ENCODE assay signal across 25 cellular contexts in genomic region chr2:118654945-118655344, GRCh38.
"Had no signal": no experiment of that assay in that cellular context is flagged by ENCODE, and none has a peak within 500 bp of the region (broad histone marks: within the 10 kb centered on the region; RNA-seq: fewer than 3 reads in every experiment).

No MANE protein-coding gene starts in this region.

- H3K4me1 Mint-ChIP-seq: activated CD4-positive, alpha-beta T cell treated with anti-CD3 and anti-CD28 coated beads for 36 hours; activated naive CD8-positive, alpha-beta T cell treated with anti-CD3 and anti-CD28 coated beads for 36 hours; naive B cell; nephron progenitor cell; stimulated activated effector memory CD8-positive, alpha-beta T cell treated with anti-CD3 and anti-CD28 coated beads, Interleukin-12 subunit alpha, Interleukin-12 subunit beta, amount 100 ng/mL, for 72 hours had no signal

- DNase-seq: activated CD4-positive, alpha-beta T cell treated with anti-CD3 and anti-CD28 coated beads for 36 hours; activated CD4-positive, alpha-beta T cell treated with anti-CD3 and anti-CD28 coated beads, Interleukin-2, amount 50 U/mL, for 4 hours; activated CD4-positive, CD25-positive, alpha-beta regulatory T cell; activated naive CD4-positive, alpha-beta T cell treated with Interleukin-2 at 50 U/mL for 16 hours; activated naive CD8-positive, alpha-beta T cell treated with anti-CD3 and anti-CD28 coated beads for 36 hours; activated T-cell treated with anti-CD3 and anti-CD28 coated beads for 4 hours; activated T-cell treated with anti-CD3 and anti-CD28 coated beads, Interleukin-2, amount 50 U/mL, for 72 hours; amniotic stem cell; body of pancreas; cerebellar nuclear complex; foreskin keratinocyte; heart left ventricle; naive B cell; nephron progenitor cell; sigmoid colon; stimulated activated CD4-positive, alpha-beta T cell treated with anti-CD3 and anti-CD28 coated beads, Interleukin-4, amount 100 ng/mL, for 24 hours; T-helper 1 cell; uterus had no signal

- H3K4me3 ChIP-seq: body of pancreas, cardiac muscle cell, coronary artery, heart left ventricle, sigmoid colon, uterus had no signal

- H3K4me3 Mint-ChIP-seq: activated CD4-positive, alpha-beta T cell treated with anti-CD3 and anti-CD28 coated beads for 36 hours; activated naive CD8-positive, alpha-beta T cell treated with anti-CD3 and anti-CD28 coated beads for 36 hours; activated T-cell treated with anti-CD3 and anti-CD28 coated beads, Interleukin-2, amount 50 U/mL, for 72 hours; mesothelial cell of epicardium; naive B cell; nephron progenitor cell; stimulated activated effector memory CD8-positive, alpha-beta T cell treated with anti-CD3 and anti-CD28 coated beads, Interleukin-12 subunit alpha, Interleukin-12 subunit beta, amount 100 ng/mL, for 72 hours; stimulated activated naive CD8-positive, alpha-beta T cell treated with anti-CD3 and anti-CD28 coated beads, Interleukin-15, Interleukin-2, amounts not matched to agents 100 ng/mL and 50 ng/mL, for 24 hours; type B pancreatic cell had no signal

- H3K27ac Mint-ChIP-seq: activated CD4-positive, alpha-beta T cell treated with anti-CD3 and anti-CD28 coated beads for 36 hours; activated naive CD8-positive, alpha-beta T cell treated with anti-CD3 and anti-CD28 coated beads for 36 hours; activated T-cell treated with anti-CD3 and anti-CD28 coated beads, Interleukin-2, amount 50 U/mL, for 72 hours; mesothelial cell of epicardium; naive B cell; nephron progenitor cell; progenitor cell of endocrine pancreas; stimulated activated effector memory CD8-positive, alpha-beta T cell treated with anti-CD3 and anti-CD28 coated beads, Interleukin-12 subunit alpha, Interleukin-12 subunit beta, amount 100 ng/mL, for 72 hours; stimulated activated naive CD8-positive, alpha-beta T cell treated with anti-CD3 and anti-CD28 coated beads, Interleukin-15, Interleukin-2, amounts not matched to agents 100 ng/mL and 50 ng/mL, for 24 hours; type B pancreatic cell had no signal

- H3K36me3 Mint-ChIP-seq: activated naive CD8-positive, alpha-beta T cell treated with anti-CD3 and anti-CD28 coated beads for 36 hours; stimulated activated effector memory CD8-positive, alpha-beta T cell treated with anti-CD3 and anti-CD28 coated beads, Interleukin-12 subunit alpha, Interleukin-12 subunit beta, amount 100 ng/mL, for 72 hours; type B pancreatic cell had no signal

- ATAC-seq: activated CD4-positive, alpha-beta T cell treated with anti-CD3 and anti-CD28 coated beads for 36 hours; activated T-cell treated with anti-CD3 and anti-CD28 coated beads, Interleukin-2, amount 50 U/mL, for 72 hours; body of pancreas; foreskin keratinocyte; heart left ventricle; stimulated activated effector memory CD8-positive, alpha-beta T cell treated with anti-CD3 and anti-CD28 coated beads, Interleukin-12 subunit alpha, Interleukin-12 subunit beta, amount 100 ng/mL, for 72 hours had no signal
